Comparison of ENCODE assay signal across 36 cellular contexts in the genomic region with DNA sequence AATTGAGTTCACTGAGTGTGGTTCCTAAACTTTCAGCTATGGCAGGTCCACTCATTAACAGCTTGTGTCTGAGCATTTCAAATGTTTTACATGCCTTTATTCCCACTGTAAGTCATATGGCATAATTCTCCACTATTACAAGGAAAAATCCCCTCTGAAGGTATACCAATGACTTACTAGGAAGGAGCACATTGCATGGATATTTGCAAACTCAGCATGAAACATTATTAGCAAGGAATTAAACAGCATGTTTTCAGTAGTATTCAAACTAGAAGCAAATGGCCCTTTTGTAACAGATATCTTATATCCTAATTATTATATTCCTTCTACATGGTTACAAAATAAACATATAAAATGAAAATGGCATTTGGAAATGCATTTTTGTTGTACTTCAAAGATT.
"Had no signal": no experiment of that assay in that cellular context is flagged by ENCODE, and none has a peak within 500 bp of the region (broad histone marks: within the 10 kb centered on the region; RNA-seq: fewer than 3 reads in every experiment).

No MANE protein-coding gene starts in this region.

- H3K36me3 Mint-ChIP-seq: activated CD4-positive, alpha-beta memory T cell treated with anti-CD3 and anti-CD28 coated beads for 36 hours; activated naive CD8-positive, alpha-beta T cell treated with anti-CD3 and anti-CD28 coated beads for 36 hours had no signal

- ATAC-seq: activated CD8-positive, alpha-beta T cell treated with anti-CD3 and anti-CD28 coated beads for 36 hours; activated naive CD4-positive, alpha-beta T cell treated with anti-CD3 and anti-CD28 coated beads, Interleukin-2, amount 50 U/mL, for 72 hours; activated T-cell treated with anti-CD3 and anti-CD28 coated beads, Interleukin-2, amount 50 U/mL, for 4 hours; activated T-cell treated with anti-CD3 and anti-CD28 coated beads, Interleukin-2, amount 50 U/mL, for 72 hours; activated T-helper 17 cell treated with anti-CD3 and anti-CD28 coated beads, Interleukin-2, amount 50 U/mL, for 72 hours; body of pancreas had no signal

- FAIRE-seq: astrocyte, TTC549 had no signal

- H3K4me1 ChIP-seq: adrenal gland, body of pancreas, breast epithelium had no signal

- H3K36me3 ChIP-seq: adrenal gland, brain microvascular endothelial cell, breast epithelium had no signal

- H3K4me3 ChIP-seq: adrenal gland, body of pancreas, breast epithelium had no signal

- H3K27me3 Mint-ChIP-seq: activated B cell treated with CpG ODN at 0.5 μM for 24 hours; activated CD4-positive, alpha-beta memory T cell treated with anti-CD3 and anti-CD28 coated beads for 36 hours; activated CD4-positive, alpha-beta T cell treated with anti-CD3 and anti-CD28 coated beads, Interleukin-2, amount 10 ng/mL, durations not matched to agents 24 days and 14 days; activated CD8-positive, alpha-beta T cell treated with anti-CD3 and anti-CD28 coated beads for 36 hours; activated naive CD8-positive, alpha-beta T cell treated with anti-CD3 and anti-CD28 coated beads for 36 hours; activated T-helper 17 cell treated with anti-CD3 and anti-CD28 coated beads, Interleukin-2, amount 50 U/mL, for 72 hours had no signal

- DNase-seq: activated B cell treated with CpG ODN at 0.5 μM for 24 hours; activated CD4-positive, alpha-beta memory T cell treated with anti-CD3 and anti-CD28 coated beads for 36 hours; activated CD4-positive, alpha-beta T cell treated with anti-CD3 and anti-CD28 coated beads for 4 hours; activated CD4-positive, alpha-beta T cell treated with anti-CD3 and anti-CD28 coated beads, Interleukin-2, amount 10 ng/mL, durations not matched to agents 24 days and 14 days; activated CD4-positive, alpha-beta T cell treated with anti-CD3 and anti-CD28 coated beads, Interleukin-2, amount 50 U/mL, for 1 hour; activated CD4-positive, alpha-beta T cell treated with anti-CD3 and anti-CD28 coated beads, Interleukin-2, amount 50 U/mL, for 4 hours; activated CD4-positive, CD25-positive, alpha-beta regulatory T cell treated with anti-CD3 and anti-CD28 coated beads, Interleukin-2, amount 50 U/mL, for 72 hours; activated CD8-positive, alpha-beta memory T cell treated with anti-CD3 and anti-CD28 coated beads, Interleukin-2, amount 50 U/mL, for 4 hours; activated CD8-positive, alpha-beta T cell treated with anti-CD3 and anti-CD28 coated beads for 36 hours; activated effector memory CD4-positive, alpha-beta T cell treated with anti-CD3 and anti-CD28 coated beads, Interleukin-2, amount 50 U/mL, for 16 hours; activated gamma-delta T cell treated with Interleukin-2 at 50 U/mL for 16 hours; activated naive CD4-positive, alpha-beta T cell; activated naive CD4-positive, alpha-beta T cell treated with anti-CD3 and anti-CD28 coated beads for 36 hours; activated naive CD4-positive, alpha-beta T cell treated with anti-CD3 and anti-CD28 coated beads, Interleukin-2, amount 50 U/mL, for 16 hours; activated naive CD8-positive, alpha-beta T cell treated with anti-CD3 and anti-CD28 coated beads for 36 hours; activated T-cell treated with anti-CD3 and anti-CD28 coated beads for 4 hours; activated T-cell treated with anti-CD3 and anti-CD28 coated beads, Interleukin-2, amount 50 U/mL, for 1 hour; activated T-cell treated with anti-CD3 and anti-CD28 coated beads, Interleukin-2, amount 50 U/mL, for 4 hours; activated T-cell treated with anti-CD3 and anti-CD28 coated beads, Interleukin-2, amount 50 U/mL, for 72 hours; adrenal gland; amniotic stem cell; aorta; body of pancreas; brain microvascular endothelial cell; central memory CD4-positive, alpha-beta T cell; T-helper 2 cell; T-helper 9 cell had no signal

- H3K4me3 Mint-ChIP-seq: activated B cell treated with CpG ODN at 0.5 μM for 24 hours; activated CD4-positive, alpha-beta memory T cell treated with anti-CD3 and anti-CD28 coated beads for 36 hours; activated CD4-positive, alpha-beta T cell treated with anti-CD3 and anti-CD28 coated beads, Interleukin-2, amount 10 ng/mL, durations not matched to agents 24 days and 14 days; activated CD8-positive, alpha-beta T cell treated with anti-CD3 and anti-CD28 coated beads for 36 hours; activated naive CD4-positive, alpha-beta T cell treated with anti-CD3 and anti-CD28 coated beads for 36 hours; activated naive CD8-positive, alpha-beta T cell treated with anti-CD3 and anti-CD28 coated beads for 36 hours; activated T-cell treated with anti-CD3 and anti-CD28 coated beads, Interleukin-2, amount 50 U/mL, for 4 hours; activated T-cell treated with anti-CD3 and anti-CD28 coated beads, Interleukin-2, amount 50 U/mL, for 72 hours; activated T-helper 1 cell treated with anti-CD3 and anti-CD28 coated beads, Interleukin-12 subunit alpha, Interleukin-12 subunit beta, Interleukin-2, Interleukin-4 antibody, amounts not matched to agents 30 ng/mL and 10 ng/mL and 1 ng/mL, durations not matched to agents 14 hours and 24 hours and 36 hours; activated T-helper 17 cell treated with anti-CD3 and anti-CD28 coated beads, Interleukin-2, amount 50 U/mL, for 72 hours; T-helper 1 cell treated with Interleukin-12 subunit alpha and Interleukin-12 subunit beta and Interleukin-4 antibody, amounts not matched to agents 30 μg/mL and 1 μg/mL, for 36 hours; T-helper 2 cell treated with Interferon-gamma antibody and Interleukin-4, amounts not matched to agents 5 μg/mL and 100 μg/mL, for 36 hours had no signal

- H3K4me1 Mint-ChIP-seq: activated B cell treated with CpG ODN at 0.5 μM for 24 hours; activated CD4-positive, alpha-beta T cell treated with anti-CD3 and anti-CD28 coated beads, Interleukin-2, amount 10 ng/mL, durations not matched to agents 24 days and 14 days; activated naive CD8-positive, alpha-beta T cell treated with anti-CD3 and anti-CD28 coated beads for 36 hours; activated T-helper 17 cell treated with anti-CD3 and anti-CD28 coated beads, Interleukin-2, amount 50 U/mL, for 72 hours had no signal

- H3K27ac ChIP-seq: adrenal gland, body of pancreas, brain microvascular endothelial cell, breast epithelium, VCaP had no signal

- H3K27ac Mint-ChIP-seq: activated B cell treated with CpG ODN at 0.5 μM for 24 hours; activated CD4-positive, alpha-beta memory T cell treated with anti-CD3 and anti-CD28 coated beads for 36 hours; activated CD4-positive, alpha-beta T cell treated with anti-CD3 and anti-CD28 coated beads, Interleukin-2, amount 10 ng/mL, durations not matched to agents 24 days and 14 days; activated CD8-positive, alpha-beta T cell treated with anti-CD3 and anti-CD28 coated beads for 36 hours; activated naive CD4-positive, alpha-beta T cell treated with anti-CD3 and anti-CD28 coated beads for 36 hours; activated naive CD4-positive, alpha-beta T cell treated with anti-CD3 and anti-CD28 coated beads, Interleukin-2, amount 50 U/mL, for 72 hours; activated naive CD8-positive, alpha-beta T cell treated with anti-CD3 and anti-CD28 coated beads for 36 hours; activated T-cell treated with anti-CD3 and anti-CD28 coated beads, Interleukin-2, amount 50 U/mL, for 72 hours; activated T-helper 1 cell treated with anti-CD3 and anti-CD28 coated beads, Interleukin-12 subunit alpha, Interleukin-12 subunit beta, Interleukin-2, Interleukin-4 antibody, amounts not matched to agents 30 ng/mL and 10 ng/mL and 1 ng/mL, durations not matched to agents 14 hours and 24 hours and 36 hours; activated T-helper 17 cell treated with anti-CD3 and anti-CD28 coated beads, Interleukin-2, amount 50 U/mL, for 72 hours; T-helper 1 cell treated with Interleukin-12 subunit alpha and Interleukin-12 subunit beta and Interleukin-4 antibody, amounts not matched to agents 30 μg/mL and 1 μg/mL, for 36 hours; T-helper 2 cell treated with Interferon-gamma antibody and Interleukin-4, amounts not matched to agents 5 μg/mL and 100 μg/mL, for 36 hours had no signal

- H3K27me3 ChIP-seq: adrenal gland, body of pancreas, brain microvascular endothelial cell, breast epithelium had no signal

- H3K9me3 ChIP-seq: adrenal gland had no signal
